In the genomic region with DNA sequence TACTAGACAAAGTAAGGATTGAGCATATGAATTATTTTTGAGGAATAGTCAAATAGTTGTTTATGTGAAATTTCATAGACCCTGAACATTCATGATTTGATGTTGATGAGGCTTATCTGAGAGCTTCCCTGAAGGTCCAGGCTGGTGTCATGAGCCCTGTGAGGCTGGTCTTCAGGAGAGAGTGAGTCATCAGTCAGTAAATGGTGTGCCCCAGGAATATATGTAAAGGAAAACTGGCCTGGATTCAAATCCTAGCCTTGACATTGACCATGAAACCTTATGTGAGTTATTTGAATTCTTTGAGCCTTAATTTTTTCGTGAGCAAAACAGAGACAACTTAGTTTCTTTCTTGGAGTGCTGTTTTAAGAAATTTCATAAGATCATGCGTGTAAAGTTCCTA, we compare ENCODE assay signal across 29 cellular contexts. TPM values are rescaled to one million over a fixed set of nuclear protein-coding genes. Genes with fewer than 3 reads are reported as not detected.
DNase-seq lines count a peak whose midpoint lies in the region; FAIRE-seq and TF ChIP-seq lines count a peak whose summit lies in the region.
"Had no signal": no experiment of that assay in that cellular context is flagged by ENCODE, and none has a peak within 500 bp of the region (broad histone marks: within the 10 kb centered on the region; RNA-seq: fewer than 3 reads in every experiment).

No MANE protein-coding gene starts in this region.

- TF ChIP-seq CTCF in fibroblast of mammary gland (conservative IDR thresholded peaks at IDR 0.05; ENCODE audit: control insufficient read depth, insufficient read depth, low read depth, low read length): no peak
- no peak for TF ChIP-seq CTCF in kidney (IDR thresholded peaks at IDR 0.05; ENCODE audit: borderline replicate concordance, extremely low read depth, insufficient read depth)

- DNase-seq in H54 (ENCODE audit: insufficient read length, low spot score) (no peak), SK-N-MC (ENCODE audit: low read depth, low spot score) (no peak), fibroblast of mammary gland (ENCODE audit: low read depth) (peak; percentile 20), DMS114 treated with DMSO at 0.1 percent for 48 hours (lab: John Stamatoyannopoulos, UW; ENCODE audit: unreplicated experiment) (no peak), kidney (no peak), Kasumi-1 (lab: John Stamatoyannopoulos, UW) (no peak), GM19240 (ENCODE audit: insufficient read length, low spot score) (no peak)
- DNase-seq: activated B cell treated with CpG ODN at 0.5 μM for 24 hours; activated CD4-positive, alpha-beta T cell treated with anti-CD3 and anti-CD28 coated beads, Interleukin-2, amount 10 ng/mL, durations not matched to agents 7 days and 5 days; activated effector memory CD4-positive, alpha-beta T cell treated with Interleukin-2 at 50 U/mL for 16 hours; activated naive CD8-positive, alpha-beta T cell treated with anti-CD3 and anti-CD28 coated beads for 36 hours; activated T-cell treated with anti-CD3 and anti-CD28 coated beads, Interleukin-2, amount 50 U/mL, for 1 hour; aorta; BE2C; DMS79; gastrocnemius medialis; H7; NCI-H1048; NCI-H1694 treated with DMSO at 0.1 percent for 48 hours; NCI-H446 treated with DMSO at 0.1 percent for 48 hours; ovary; RPMI8226; stimulated activated naive B cell treated with anti-CD40 and anti-IgM and Interleukin-4, amounts not matched to agents 10 μg/mL and 1 μg/mL and 100 μg/mL, for 72 hours; substantia nigra had no signal

- H3K27ac ChIP-seq in SK-N-MC: 0 out of 2 replicates have a peak overlapping the region, but pooled peaks have one; percentile 36
- H3K27ac ChIP-seq in mucosa of rectum (ENCODE audit: low read depth in 2 of 2, low read length in 2 of 2): peak overlapping the region; percentile 38 to 77
- H3K27ac ChIP-seq in kidney (ENCODE audit: low read depth in 2 of 2, low read length in 2 of 2): no peak overlapping the region
- H3K27ac ChIP-seq: coronary artery, esophagus muscularis mucosa, gastrocnemius medialis, ovary, SJSA1 had no signal

- peak; percentile 6 for FAIRE-seq in H54 (lab: Jason Lieb, UNC)
- FAIRE-seq in kidney (lab: Jason Lieb, UNC): no peak

- H3K36me3 ChIP-seq in SK-N-MC (ENCODE audit: insufficient read depth, low read length): no peaks in the 10 kb centered on the region
- no peaks in the 10 kb centered on the region for H3K36me3 ChIP-seq in mucosa of rectum (ENCODE audit: control insufficient read depth in 2 of 2, insufficient read depth in 2 of 2, low read length in 2 of 2)
- H3K36me3 ChIP-seq in kidney (ENCODE audit: control insufficient read depth in 1 of 2, insufficient read depth in 2 of 2, low read length in 2 of 2): no peaks in the 10 kb centered on the region
- H3K36me3 ChIP-seq: BE2C, esophagus muscularis mucosa, gastrocnemius medialis, ovary, SJSA1 had no signal

- no peaks in the 10 kb centered on the region for H3K27me3 ChIP-seq in mucosa of rectum (ENCODE audit: control insufficient read depth in 2 of 2, insufficient read depth in 2 of 2, low read length in 2 of 2)
- H3K27me3 ChIP-seq: BE2C, esophagus muscularis mucosa, gastrocnemius medialis, ovary, SJSA1 had no signal

- H3K4me1 ChIP-seq in mucosa of rectum (ENCODE audit: control insufficient read depth in 2 of 2, insufficient read depth in 2 of 2, low read length in 2 of 2) (peaks cover 23 to 53% of the 10 kb centered on the region in 2 donors), kidney (ENCODE audit: control insufficient read depth in 1 of 2, insufficient read depth in 1 of 2, low read depth in 1 of 2, low read length in 2 of 2) (no peaks in the 10 kb centered on the region)
- H3K4me1 ChIP-seq: BE2C, gastrocnemius medialis, SJSA1 had no signal

- intact Hi-C loops in kidney (cut with DNase I): no loop called here

- H3K9me3 ChIP-seq in SK-N-MC (ENCODE audit: low read depth, low read length): no peaks in the 10 kb centered on the region
- no peaks in the 10 kb centered on the region for H3K9me3 ChIP-seq in mucosa of rectum (ENCODE audit: control insufficient read depth in 2 of 2, low read length in 2 of 2)
- H3K9me3 ChIP-seq in kidney (ENCODE audit: control insufficient read depth in 1 of 2, low read length in 2 of 2): no peaks in the 10 kb centered on the region
- H3K9me3 ChIP-seq: BE2C, esophagus muscularis mucosa, gastrocnemius medialis, ovary, SJSA1 had no signal

- no peak overlapping the region for H3K9ac ChIP-seq in SK-N-MC (ENCODE audit: insufficient read length)
- H3K9ac ChIP-seq in mucosa of rectum (ENCODE audit: low read depth in 1 of 2, low read length in 2 of 2): no peak overlapping the region
- H3K9ac ChIP-seq in kidney (ENCODE audit: low read length in 2 of 2): no peak overlapping the region

- H3K4me3 ChIP-seq in SK-N-MC: no peak overlapping the region
- H3K4me3 ChIP-seq in fibroblast of mammary gland (ENCODE audit: control insufficient read depth, low read depth, low read length): no peak overlapping the region
- no peak overlapping the region for H3K4me3 ChIP-seq in mucosa of rectum (ENCODE audit: low read length in 2 of 2)
- no peak overlapping the region for H3K4me3 ChIP-seq in kidney (ENCODE audit: low read length in 2 of 2)
- H3K4me3 ChIP-seq: coronary artery, esophagus muscularis mucosa, gastrocnemius medialis, ovary, SJSA1 had no signal

- no peak for TF ChIP-seq POLR2A in H54 (IDR thresholded peaks at IDR 0.05; ENCODE audit: low read depth, low read length)

RNA-seq across cellular contexts. Expression of gene TMEM236, which starts 6.2 kb away (rescaled TPM):
- total RNA-seq in kidney: 1.9 TPM
- 0.09 TPM for polyA plus RNA-seq in kidney (ENCODE audit: insufficient read depth, low read depth, low replicate concordance)

RNA-seq across cellular contexts. Expression of gene MRC1, which starts 50.9 kb away (rescaled TPM):
- 67.8 TPM for total RNA-seq in kidney
- 3.4 TPM for polyA plus RNA-seq in kidney (ENCODE audit: insufficient read depth, low read depth, low replicate concordance)
- total RNA-seq: activated CD4-positive, alpha-beta T cell treated with anti-CD3 and anti-CD28 coated beads, Interleukin-2, amount 10 ng/mL, durations not matched to agents 7 days and 5 days; SJSA1 had no signal
- polyA plus RNA-seq: neural cell had no signal

Comparison
In these comparisons a context has a peak if more than half of its experiments do, and no peak if none do; other contexts are left out.
1. H3K27ac ChIP-seq: peak in SK-N-MC (single experiment) and mucosa of rectum (2 of 2); none in kidney (0 of 2).